Comparison of ENCODE assay signal across 1 cellular context in the genomic region with DNA sequence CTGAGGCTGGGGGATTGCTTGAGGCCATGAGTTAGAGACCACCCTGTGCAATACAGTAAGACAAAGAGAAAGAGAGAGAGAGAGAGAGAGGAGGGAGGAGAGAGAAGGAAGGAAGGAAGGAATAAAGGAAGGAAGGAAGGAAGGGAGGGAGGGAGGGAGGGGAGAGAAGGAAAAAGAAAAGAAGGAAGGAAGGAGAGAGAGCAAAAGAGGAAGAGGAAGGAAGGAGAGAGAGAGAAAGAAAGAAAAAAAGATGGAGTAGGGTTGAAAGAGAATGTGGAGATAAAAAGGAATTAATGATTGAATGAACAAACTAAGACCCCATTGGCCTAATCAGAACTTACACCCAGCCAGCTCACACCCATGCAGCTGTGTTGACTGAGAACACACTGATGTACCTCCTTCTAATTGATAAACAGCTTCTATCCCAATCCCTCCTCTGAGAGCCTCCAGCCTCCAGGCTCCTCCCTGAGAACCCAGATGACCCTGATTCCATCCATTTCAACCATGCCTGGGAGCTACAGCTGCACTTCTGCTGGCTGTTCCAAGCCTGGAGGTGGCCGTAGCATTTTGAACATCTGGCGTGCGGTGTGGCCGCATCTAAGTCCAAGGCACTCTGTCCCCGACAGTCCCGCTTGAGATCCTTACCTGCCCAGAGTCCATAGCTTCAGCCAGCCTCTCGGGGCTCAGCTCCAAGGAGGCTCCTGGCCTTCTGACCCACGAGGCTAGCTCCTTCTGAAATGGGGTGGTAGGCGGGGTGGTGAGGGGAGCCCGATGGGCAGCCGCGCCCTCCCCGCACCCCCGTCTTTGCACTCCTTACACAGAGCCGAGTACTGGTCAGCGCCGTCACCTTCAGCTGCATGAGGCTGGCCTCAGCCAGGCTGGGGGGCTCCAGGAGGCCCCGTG.
TF ChIP-seq lines count a peak whose summit lies in the region.

No MANE protein-coding gene starts in this region.

TF ChIP-seq in H1, 55 proteins besides CTCF, POLR2A, EP300 and RAD21:
- TF ChIP-seq POU5F1 (IDR thresholded peaks at IDR 0.05; ENCODE audit: low read depth, low read length) (no peak), BRCA1 (IDR thresholded peaks at IDR 0.05; ENCODE audit: low read depth, low read length) (no peak), ASH2L (IDR thresholded peaks at IDR 0.05; ENCODE audit: low read length) (no peak), GABPA (IDR thresholded peaks at IDR 0.05; ENCODE audit: borderline replicate concordance, insufficient read depth, low read length) (no peak), BACH1 (IDR thresholded peaks at IDR 0.05; ENCODE audit: low read length) (no peak), POLR2AphosphoS5 (IDR thresholded peaks at IDR 0.05; ENCODE audit: low read depth, low read length) (no peak), NANOG (IDR thresholded peaks at IDR 0.05; ENCODE audit: insufficient read depth, low read depth, low read length, poor library complexity, severe bottlenecking) (no peak), HDAC6 (IDR thresholded peaks at IDR 0.05; ENCODE audit: low read depth, low read length) (no peak), CREB1 (IDR thresholded peaks at IDR 0.05) (no peak), TAF7 (optimal IDR thresholded peaks at IDR 0.05; ENCODE audit: borderline replicate concordance, low read depth, low read length) (no peak)
- TF ChIP-seq, protein P1, sequence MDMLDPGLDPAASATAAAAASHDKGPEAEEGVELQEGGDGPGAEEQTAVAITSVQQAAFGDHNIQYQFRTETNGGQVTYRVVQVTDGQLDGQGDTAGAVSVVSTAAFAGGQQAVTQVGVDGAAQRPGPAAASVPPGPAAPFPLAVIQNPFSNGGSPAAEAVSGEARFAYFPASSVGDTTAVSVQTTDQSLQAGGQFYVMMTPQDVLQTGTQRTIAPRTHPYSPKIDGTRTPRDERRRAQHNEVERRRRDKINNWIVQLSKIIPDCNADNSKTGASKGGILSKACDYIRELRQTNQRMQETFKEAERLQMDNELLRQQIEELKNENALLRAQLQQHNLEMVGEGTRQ (IDR thresholded peaks at IDR 0.05; ENCODE audit: low read length) = no peak
